ENCODE assay signal across 17 cellular contexts in the genomic region with DNA sequence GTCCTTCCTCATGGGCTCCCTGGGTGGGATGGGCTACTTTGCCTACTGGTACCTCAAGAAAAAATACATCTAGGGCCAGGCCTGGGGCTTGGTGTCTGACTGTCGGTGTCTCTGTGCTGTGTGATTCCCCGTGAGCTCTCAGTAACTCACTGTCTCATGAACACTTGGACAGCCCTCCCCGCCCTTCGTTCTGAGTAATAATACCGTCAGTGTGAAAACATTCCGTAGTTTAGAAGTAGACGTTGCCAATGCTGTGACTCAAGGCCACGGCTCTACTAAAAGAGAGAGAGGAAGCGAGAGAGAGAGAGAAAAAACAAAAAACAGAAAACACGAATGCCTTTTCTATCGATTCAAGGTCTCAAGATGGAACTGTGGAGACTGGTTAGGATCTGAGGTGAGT. TPM values are rescaled to one million over a fixed set of nuclear protein-coding genes. Genes with fewer than 3 reads are reported as not detected.
DNase-seq lines count a peak whose midpoint lies in the region; FAIRE-seq and TF ChIP-seq lines count a peak whose summit lies in the region.
"Had no signal": no experiment of that assay in that cellular context is flagged by ENCODE, and none has a peak within 500 bp of the region (broad histone marks: within the 10 kb centered on the region; RNA-seq: fewer than 3 reads in every experiment).

No MANE protein-coding gene starts in this region.

- H2AFZ ChIP-seq in osteoblast (ENCODE audit: low read length) = peak overlapping the region; percentile 86

- DNase-seq in EL (peak; percentile 89), NCI-H226 (peak; percentile 48), bronchial epithelial cell (ENCODE audit: low read depth) (peak; percentile 21), osteoblast (ENCODE audit: insufficient read length, low spot score, missing footprints) (peak; percentile 92), GM19238 (ENCODE audit: insufficient read length, low spot score) (no peak), DMS114 treated with DMSO at 0.1 percent for 48 hours (lab: John Stamatoyannopoulos, UW; ENCODE audit: unreplicated experiment) (no peak), GM19239 (ENCODE audit: insufficient read length, low spot score) (no peak)
- DNase-seq in effector CD4-positive, alpha-beta T cell = no peak
- DNase-seq: CD8-positive, alpha-beta T cell; KBM-7; kidney glomerular epithelial cell; NCI-H1930; NCI-H774; stomach had no signal

- peak overlapping the region; percentile 77 for H3K4me2 ChIP-seq in osteoblast (ENCODE audit: insufficient read depth, low read length)

- no peak overlapping the region for H3K4me3 ChIP-seq in bronchial epithelial cell (ENCODE audit: low read depth, low read length)
- H3K4me3 ChIP-seq in osteoblast (ENCODE audit: insufficient read depth, low read length) = peak overlapping the region; percentile 52
- H3K4me3 ChIP-seq: coronary artery, right atrium auricular region, stomach had no signal

- FAIRE-seq in bronchial epithelial cell (lab: Jason Lieb, UNC) (no peak), GM19239 (lab: Jason Lieb, UNC) (no peak)

- H4K20me1 ChIP-seq in osteoblast (ENCODE audit: insufficient read depth, low read length) = no peaks in the 10 kb centered on the region

- H3K27ac ChIP-seq in osteoblast (ENCODE audit: low read depth, low read length) = peak overlapping the region; percentile 88
- H3K27ac ChIP-seq: coronary artery, stomach, VCaP had no signal

- H3K9me3 ChIP-seq in osteoblast (ENCODE audit: low read depth, low read length) = no peaks in the 10 kb centered on the region
- H3K9me3 ChIP-seq: right atrium auricular region, stomach had no signal

- H3K36me3 ChIP-seq in bronchial epithelial cell (ENCODE audit: control insufficient read depth, insufficient read depth, low read length) = no peaks in the 10 kb centered on the region
- no peaks in the 10 kb centered on the region for H3K36me3 ChIP-seq in osteoblast (ENCODE audit: insufficient read depth, low read length)
- H3K36me3 ChIP-seq: right atrium auricular region, stomach had no signal

- H3K79me2 ChIP-seq in osteoblast (ENCODE audit: insufficient read depth, low read length) = no peaks in the 10 kb centered on the region

- TF ChIP-seq CTCF in bronchial epithelial cell (IDR thresholded peaks at IDR 0.05; ENCODE audit: insufficient read depth, low read length, severe bottlenecking) (no peak), osteoblast (IDR thresholded peaks at IDR 0.05; ENCODE audit: extremely low read depth, low read depth, low read length) (no peak)

- no peaks in the 10 kb centered on the region for H3K27me3 ChIP-seq in bronchial epithelial cell (ENCODE audit: control insufficient read depth, insufficient read depth, low read length)
- no peaks in the 10 kb centered on the region for H3K27me3 ChIP-seq in osteoblast (ENCODE audit: insufficient read depth, low read length)
- H3K27me3 ChIP-seq: right atrium auricular region, stomach had no signal

- H3K4me1 ChIP-seq in osteoblast (ENCODE audit: insufficient read depth, low read length) = peaks cover 13% of the 10 kb centered on the region
- H3K4me1 ChIP-seq: stomach had no signal

RNA-seq across cellular contexts. Expression of a gene that starts 31.8 kb away (rescaled TPM):
- total RNA-seq in bronchial epithelial cell (4.5 and 7.9 TPM in 2 replicates), osteoblast (7.1 and 7.2 TPM in 2 replicates)

RNA-seq across cellular contexts. Expression of a gene that starts 32.1 kb away (rescaled TPM):
- total RNA-seq in bronchial epithelial cell = not detected in 2 replicates
- 0.72 TPM in 1 of 2 replicates, not detected in the other for total RNA-seq in osteoblast
- total RNA-seq: CD8-positive, alpha-beta T cell had no signal

RNA-seq across cellular contexts. Expression of a gene that starts 57.6 kb away (rescaled TPM):
- total RNA-seq in bronchial epithelial cell = not detected in 2 replicates
- not detected in 2 replicates for total RNA-seq in osteoblast
- total RNA-seq: CD8-positive, alpha-beta T cell; right atrium auricular region; stomach had no signal

Comparison
In these comparisons a context has a peak if more than half of its experiments do, and no peak if none do; other contexts are left out.
1. DNase-seq: peak in EL (single experiment), NCI-H226 (single experiment), bronchial epithelial cell (single experiment) and osteoblast (single experiment); none in GM19238 (single experiment), DMS114 treated with DMSO at 0.1 percent for 48 hours (single experiment), GM19239 (single experiment) and effector CD4-positive, alpha-beta T cell (single experiment).